In the genomic region with DNA sequence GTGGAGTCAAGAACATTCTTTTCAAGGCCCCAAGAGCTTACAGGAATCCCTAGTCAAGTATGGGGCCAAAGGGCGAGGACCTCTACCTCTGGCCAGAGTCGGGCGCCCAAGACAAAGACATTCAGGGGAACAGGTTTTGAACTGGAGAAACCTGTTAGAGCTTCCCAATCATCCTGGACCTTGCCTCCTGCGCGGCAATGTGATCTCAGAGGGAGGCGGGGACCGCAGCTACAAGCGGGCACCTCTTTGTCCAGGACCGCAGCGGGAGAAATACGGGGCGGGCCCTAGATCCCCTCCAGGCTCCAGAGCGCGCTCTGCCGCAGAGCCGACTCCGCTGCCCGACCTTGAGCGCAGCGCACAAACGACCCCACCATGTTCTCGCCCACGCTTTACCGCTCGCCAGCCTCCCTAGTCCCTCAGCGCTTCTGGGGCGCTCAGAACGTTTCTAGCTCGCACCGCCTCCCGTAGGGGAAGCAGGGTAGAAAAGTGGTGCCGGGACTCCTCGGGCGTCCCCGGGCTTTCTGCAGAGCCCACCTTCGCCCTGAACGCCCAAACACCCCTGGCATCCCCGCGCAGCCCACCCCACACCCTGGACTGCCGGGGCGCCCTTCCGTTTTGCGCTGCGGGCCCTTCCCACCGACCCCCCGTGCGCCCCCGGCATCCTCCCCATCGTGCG, we compare ENCODE assay signal across 8 cellular contexts. TPM values are rescaled to one million over a fixed set of nuclear protein-coding genes. Genes with fewer than 3 reads are reported as not detected.
DNase-seq lines count a peak whose midpoint lies in the region; ATAC-seq and TF ChIP-seq lines count a peak whose summit lies in the region.

No MANE protein-coding gene starts in this region.

- CTCF ChIA-PET in CD4-positive, alpha-beta T cell (lab: Charles Lee) = no interaction called here
- CTCF ChIA-PET in activated CD8-positive, alpha-beta T cell treated with anti-CD3 and anti-CD28 coated beads, Interleukin-2, amount 10 ng/mL, durations not matched to agents 7 days and 5 days (lab: Charles Lee) = interaction anchor here (0.9 to 4.6 kb wide), 4 partner anchors 8 to 142 kb away, joined by 3 to 26 read pairs (median 4); no protein-coding TSS in a partner anchor
- CTCF ChIA-PET in naive thymus-derived CD4-positive, alpha-beta T cell (lab: Charles Lee) = no interaction called here

- TF ChIP-seq EP300 in esophagus muscularis mucosa (IDR thresholded peaks at IDR 0.05) = no peak

- peaks cover 34% of the 10 kb centered on the region for H3K27me3 ChIP-seq in CD4-positive, alpha-beta T cell (ENCODE audit: control insufficient read depth, insufficient read depth, low read length)
- H3K27me3 ChIP-seq in GM23248 (replicated peaks; ENCODE audit: insufficient read depth) = peaks cover 8% of the 10 kb centered on the region; the same call in 1 of the 2 replicates
- H3K27me3 ChIP-seq in esophagus muscularis mucosa = no peaks in the 10 kb centered on the region
- peaks cover 0 to 16% of the 10 kb centered on the region in 2 donors for H3K27me3 ChIP-seq in naive thymus-derived CD4-positive, alpha-beta T cell (ENCODE audit: control insufficient read depth in 2 of 2, insufficient read depth in 2 of 2, low read length in 2 of 2)
- H3K27me3 ChIP-seq in thymus (ENCODE audit: control insufficient read depth, insufficient read depth) = peaks cover 20% of the 10 kb centered on the region

- no peaks in the 10 kb centered on the region for H3F3A ChIP-seq in GM23248 (ENCODE audit: insufficient read depth)

- H3K4me3 ChIP-seq in GM23248 = peak overlapping the region; percentile 80
- peak overlapping the region; percentile 68 to 83 (median 76) for H3K4me3 ChIP-seq in esophagus muscularis mucosa
- peak overlapping the region; percentile 53 for H3K4me3 ChIP-seq in naive thymus-derived CD4-positive, alpha-beta T cell (ENCODE audit: low read length)
- H3K4me3 ChIP-seq in thymus (ENCODE audit: low read length) = peak overlapping the region; percentile 53

- DNase-seq in CD4-positive, alpha-beta T cell = peak in 2 of 10 experiments; percentile 18 to 35
- DNase-seq in GM23248 (peak; percentile 56), NCI-H187 (lab: John Stamatoyannopoulos, UW) (peak; percentile 58 to 73), esophagus muscularis mucosa (ENCODE audit: extremely low spot score) (no peak)
- peak; percentile 48 for DNase-seq in activated CD8-positive, alpha-beta T cell treated with anti-CD3 and anti-CD28 coated beads, Interleukin-2, amount 10 ng/mL, durations not matched to agents 7 days and 5 days
- peak in 3 of 9 donors; percentile 9 to 36 (median 23) for DNase-seq in naive thymus-derived CD4-positive, alpha-beta T cell

- H3K9me3 ChIP-seq in CD4-positive, alpha-beta T cell (ENCODE audit: control insufficient read depth, low read length) = no peaks in the 10 kb centered on the region
- no peaks in the 10 kb centered on the region for H3K9me3 ChIP-seq in GM23248 (ENCODE audit: low read depth)
- no peaks in the 10 kb centered on the region for H3K9me3 ChIP-seq in esophagus muscularis mucosa
- H3K9me3 ChIP-seq in naive thymus-derived CD4-positive, alpha-beta T cell (ENCODE audit: control insufficient read depth in 2 of 3, low read length in 3 of 3) = no peaks in the 10 kb centered on the region
- H3K9me3 ChIP-seq in thymus (ENCODE audit: control insufficient read depth) = no peaks in the 10 kb centered on the region

- no peak for TF ChIP-seq CTCF in CD4-positive, alpha-beta T cell (IDR thresholded peaks at IDR 0.05)
- no peak for TF ChIP-seq CTCF in esophagus muscularis mucosa (IDR thresholded peaks at IDR 0.05)

- no peaks in the 10 kb centered on the region for H3K36me3 Mint-ChIP-seq in CD4-positive, alpha-beta T cell (ENCODE audit: low read depth)
- H3K36me3 Mint-ChIP-seq in activated CD8-positive, alpha-beta T cell treated with anti-CD3 and anti-CD28 coated beads, Interleukin-2, amount 10 ng/mL, durations not matched to agents 7 days and 5 days (ENCODE audit: low read depth) = no peaks in the 10 kb centered on the region
- H3K36me3 Mint-ChIP-seq in naive thymus-derived CD4-positive, alpha-beta T cell = no peaks in the 10 kb centered on the region

- H3K4me3 Mint-ChIP-seq in CD4-positive, alpha-beta T cell = peak overlapping the region; percentile 79
- H3K4me3 Mint-ChIP-seq in activated CD8-positive, alpha-beta T cell treated with anti-CD3 and anti-CD28 coated beads, Interleukin-2, amount 10 ng/mL, durations not matched to agents 7 days and 5 days = peak overlapping the region; percentile 68
- peak overlapping the region; percentile 73 to 90 (median 84) for H3K4me3 Mint-ChIP-seq in naive thymus-derived CD4-positive, alpha-beta T cell

- H2AFZ ChIP-seq in GM23248 = peak overlapping the region; percentile 86

- peaks cover 66% of the 10 kb centered on the region for H3K27me3 Mint-ChIP-seq in CD4-positive, alpha-beta T cell
- H3K27me3 Mint-ChIP-seq in activated CD8-positive, alpha-beta T cell treated with anti-CD3 and anti-CD28 coated beads, Interleukin-2, amount 10 ng/mL, durations not matched to agents 7 days and 5 days (ENCODE audit: low read depth) = peaks cover 54% of the 10 kb centered on the region
- H3K27me3 Mint-ChIP-seq in naive thymus-derived CD4-positive, alpha-beta T cell = peaks cover 27 to 70% (median 54%) of the 10 kb centered on the region in 5 donors

- no peaks in the 10 kb centered on the region for H3K9me2 ChIP-seq in GM23248 (ENCODE audit: insufficient read depth)

- H3K79me2 ChIP-seq in GM23248 (ENCODE audit: insufficient read depth) = no peaks in the 10 kb centered on the region

- H3K27ac Mint-ChIP-seq in CD4-positive, alpha-beta T cell = no peak overlapping the region
- H3K27ac Mint-ChIP-seq in activated CD8-positive, alpha-beta T cell treated with anti-CD3 and anti-CD28 coated beads, Interleukin-2, amount 10 ng/mL, durations not matched to agents 7 days and 5 days = no peak overlapping the region
- no peak overlapping the region for H3K27ac Mint-ChIP-seq in naive thymus-derived CD4-positive, alpha-beta T cell

- intact Hi-C loops in CD4-positive, alpha-beta T cell (cut with DNase I, micrococcal nuclease) = no loop called here
- intact Hi-C loops in esophagus muscularis mucosa (cut with DNase I) = loop anchor here (5.0 kb wide), 1 partner anchor 49 kb away; the partner anchor contains the start of gene PCAT6
- intact Hi-C loops in naive thymus-derived CD4-positive, alpha-beta T cell (cut with micrococcal nuclease) = no loop called here

- in situ Hi-C loops in GM23248 (cut with MboI) = no loop called here

- H3K4me2 ChIP-seq in GM23248 (ENCODE audit: unreplicated experiment) = peak overlapping the region; percentile 87

- H3K4me1 ChIP-seq in GM23248 (ENCODE audit: insufficient read depth) (no peaks in the 10 kb centered on the region), esophagus muscularis mucosa (peaks cover 8 to 26% (median 17%) of the 10 kb centered on the region in 4 donors), thymus (ENCODE audit: control insufficient read depth, insufficient read depth, low read length) (peaks cover 4% of the 10 kb centered on the region)
- peaks cover 0 to 8% of the 10 kb centered on the region in 2 donors for H3K4me1 ChIP-seq in naive thymus-derived CD4-positive, alpha-beta T cell (ENCODE audit: control insufficient read depth in 2 of 2, insufficient read depth in 2 of 2, low read length in 2 of 2)

- TF ChIP-seq POLR2A in esophagus muscularis mucosa (IDR thresholded peaks at IDR 0.05; ENCODE audit: low read depth) = no peak

- H3K36me3 ChIP-seq in GM23248 (ENCODE audit: low read depth) = no peaks in the 10 kb centered on the region
- no peaks in the 10 kb centered on the region for H3K36me3 ChIP-seq in esophagus muscularis mucosa
- H3K36me3 ChIP-seq in naive thymus-derived CD4-positive, alpha-beta T cell (ENCODE audit: control insufficient read depth in 2 of 3, insufficient read depth in 3 of 3, low read length in 3 of 3) = no peaks in the 10 kb centered on the region
- H3K36me3 ChIP-seq in thymus (ENCODE audit: control insufficient read depth, insufficient read depth) = no peaks in the 10 kb centered on the region

- H3K4me1 Mint-ChIP-seq in CD4-positive, alpha-beta T cell (ENCODE audit: low read depth) = peaks cover 16% of the 10 kb centered on the region
- peaks cover 8% of the 10 kb centered on the region for H3K4me1 Mint-ChIP-seq in activated CD8-positive, alpha-beta T cell treated with anti-CD3 and anti-CD28 coated beads, Interleukin-2, amount 10 ng/mL, durations not matched to agents 7 days and 5 days (ENCODE audit: low read depth)
- peaks cover 8 to 18% (median 12%) of the 10 kb centered on the region in 7 donors for H3K4me1 Mint-ChIP-seq in naive thymus-derived CD4-positive, alpha-beta T cell

- POLR2A ChIA-PET in CD4-positive, alpha-beta T cell (lab: Charles Lee) = interaction anchor here (0.8 to 1.5 kb wide), 2 partner anchors 25 to 28 kb away, joined by 4 read pairs; partner anchors contain the start of gene RABIF
- POLR2A ChIA-PET in activated CD8-positive, alpha-beta T cell treated with anti-CD3 and anti-CD28 coated beads, Interleukin-2, amount 10 ng/mL, durations not matched to agents 7 days and 5 days (lab: Charles Lee) = interaction anchor here (1.2 kb wide), 1 partner anchor 13 kb away, joined by 3 read pairs; no protein-coding TSS in a partner anchor
- POLR2A ChIA-PET in naive thymus-derived CD4-positive, alpha-beta T cell (lab: Charles Lee) = no interaction called here

- no peaks in the 10 kb centered on the region for H3K9me3 Mint-ChIP-seq in CD4-positive, alpha-beta T cell
- H3K9me3 Mint-ChIP-seq in activated CD8-positive, alpha-beta T cell treated with anti-CD3 and anti-CD28 coated beads, Interleukin-2, amount 10 ng/mL, durations not matched to agents 7 days and 5 days (ENCODE audit: insufficient read depth) = no peaks in the 10 kb centered on the region
- peaks cover 0 to 3% (median 0%) of the 10 kb centered on the region in 11 donors for H3K9me3 Mint-ChIP-seq in naive thymus-derived CD4-positive, alpha-beta T cell

- WGBS in GM23248 (ENCODE audit: low coverage in 1 of 2, low lambda C conversion rate in 2 of 2, missing lambda C conversion rate in 2 of 2), 2 experiments = 9 to 11% methylated on average over 35 to 47 of the region's 50 CpGs
- WGBS in esophagus muscularis mucosa = no CpG with 5 or more reads among the region's 50 CpGs
- WGBS in thymus = 5% methylated on average over 50 of the region's 50 CpGs

- H4K20me1 ChIP-seq in GM23248 (ENCODE audit: insufficient read depth) = no peaks in the 10 kb centered on the region

- H3K9ac ChIP-seq in GM23248 = peak overlapping the region; percentile 46

- no peak overlapping the region for H3K27ac ChIP-seq in CD4-positive, alpha-beta T cell (ENCODE audit: low read depth, low read length)
- no peak overlapping the region for H3K27ac ChIP-seq in GM23248
- H3K27ac ChIP-seq in esophagus muscularis mucosa (replicated peaks in 1 of 4) = peak overlapping the region; percentile 55 to 72 (median 64)
- no peak overlapping the region for H3K27ac ChIP-seq in naive thymus-derived CD4-positive, alpha-beta T cell (ENCODE audit: low read depth, low read length)
- H3K27ac ChIP-seq in thymus (ENCODE audit: low read depth) = no peak overlapping the region

- peak; percentile 65 for ATAC-seq in CD4-positive, alpha-beta T cell (ENCODE audit: poor library complexity)
- ATAC-seq in activated CD8-positive, alpha-beta T cell treated with anti-CD3 and anti-CD28 coated beads, Interleukin-2, amount 10 ng/mL, durations not matched to agents 7 days and 5 days = peak; percentile 66
- ATAC-seq in naive thymus-derived CD4-positive, alpha-beta T cell = peak; percentile 58
- no peak for ATAC-seq in HG03175 (IDR thresholded peaks at IDR 0.05; ENCODE audit: unreplicated experiment)

RNA-seq across cellular contexts. Expression of gene RABIF, which starts 28.1 kb away (rescaled TPM):
- 1 to 10 TPM; 9.1 to 9.2 TPM for total RNA-seq in CD4-positive, alpha-beta T cell
- 5.2 and 7.2 TPM in 2 replicates for total RNA-seq in GM23248 (2014; rRNA removed; shearing (Covaris generic))
- 16.5 and 17.0 TPM in 2 replicates for polyA plus RNA-seq in GM23248 (2016; fragmentation: Nextera tagmentation; extraction: Ambion mirVana)
- total RNA-seq in activated CD8-positive, alpha-beta T cell treated with anti-CD3 and anti-CD28 coated beads, Interleukin-2, amount 10 ng/mL, durations not matched to agents 7 days and 5 days = 10 to 100 TPM; 13.6 TPM
- total RNA-seq in esophagus muscularis mucosa = 1 to 10 TPM; 4.5 to 8.3 (median 6.9) TPM
- total RNA-seq in naive thymus-derived CD4-positive, alpha-beta T cell = 10 to 100 TPM; 11.6 to 17.1 (median 14.5) TPM
- polyA plus RNA-seq in naive thymus-derived CD4-positive, alpha-beta T cell = 10 to 100 TPM; 18.2 to 24.9 TPM
- 9.4 TPM for polyA plus RNA-seq in thymus

RNA-seq across cellular contexts. Expression of gene PCAT6, which starts 50.1 kb away (rescaled TPM):
- 1 to 10 TPM in 1 of 2 experiments, under 1 TPM in 1; 0.91 to 1.3 TPM for total RNA-seq in CD4-positive, alpha-beta T cell
- total RNA-seq in GM23248 (2014; rRNA removed; shearing (Covaris generic)) = not detected in 2 replicates
- polyA plus RNA-seq in GM23248 (2016; fragmentation: Nextera tagmentation; extraction: Ambion mirVana) (9.4 and 13.9 TPM in 2 replicates), thymus (1.5 TPM)
- under 1 TPM in 1 of 2 experiments, not detected in 1; 0.83 TPM for total RNA-seq in activated CD8-positive, alpha-beta T cell treated with anti-CD3 and anti-CD28 coated beads, Interleukin-2, amount 10 ng/mL, durations not matched to agents 7 days and 5 days
- not detected for total RNA-seq in esophagus muscularis mucosa
- total RNA-seq in naive thymus-derived CD4-positive, alpha-beta T cell = 1 to 10 TPM in 2 of 5 experiments, under 1 TPM in 2, not detected in 1; 0.70 to 1.5 (median 0.94) TPM
- not detected for polyA plus RNA-seq in naive thymus-derived CD4-positive, alpha-beta T cell

RNA-seq across cellular contexts. Expression of gene KDM5B, which starts 52.7 kb away (rescaled TPM):
- total RNA-seq in CD4-positive, alpha-beta T cell = 10 to 100 TPM; 74.7 to 84.7 TPM
- total RNA-seq in GM23248 (2014; rRNA removed; shearing (Covaris generic)) = 64.3 and 74.7 TPM in 2 replicates
- polyA plus RNA-seq in GM23248 (2016; fragmentation: Nextera tagmentation; extraction: Ambion mirVana) (74.4 and 79.5 TPM in 2 replicates), thymus (32.0 TPM)
- total RNA-seq in activated CD8-positive, alpha-beta T cell treated with anti-CD3 and anti-CD28 coated beads, Interleukin-2, amount 10 ng/mL, durations not matched to agents 7 days and 5 days = 10 to 100 TPM; 47.6 to 52.2 TPM
- total RNA-seq in esophagus muscularis mucosa = 10 to 100 TPM; 21.4 to 34.9 (median 31.8) TPM
- total RNA-seq in naive thymus-derived CD4-positive, alpha-beta T cell = 100 to 1,000 TPM in 1 of 5 experiments, 10 to 100 TPM in 4; 55.2 to 105 (median 70.1) TPM
- polyA plus RNA-seq in naive thymus-derived CD4-positive, alpha-beta T cell = 10 to 100 TPM; 16.1 to 18.3 TPM

Comparison
In these comparisons a context has a peak if more than half of its experiments do, and no peak if none do; other contexts are left out.
1. H3K27ac ChIP-seq: peak in esophagus muscularis mucosa (4 of 4); none in CD4-positive, alpha-beta T cell (single experiment), GM23248 (single experiment), naive thymus-derived CD4-positive, alpha-beta T cell (single experiment) and thymus (single experiment).
2. Peak in every context shown above with its lines, with median percentiles within 50 percentile points of each other: H3K4me3 Mint-ChIP-seq and H3K4me3 ChIP-seq.